In the genomic region with DNA sequence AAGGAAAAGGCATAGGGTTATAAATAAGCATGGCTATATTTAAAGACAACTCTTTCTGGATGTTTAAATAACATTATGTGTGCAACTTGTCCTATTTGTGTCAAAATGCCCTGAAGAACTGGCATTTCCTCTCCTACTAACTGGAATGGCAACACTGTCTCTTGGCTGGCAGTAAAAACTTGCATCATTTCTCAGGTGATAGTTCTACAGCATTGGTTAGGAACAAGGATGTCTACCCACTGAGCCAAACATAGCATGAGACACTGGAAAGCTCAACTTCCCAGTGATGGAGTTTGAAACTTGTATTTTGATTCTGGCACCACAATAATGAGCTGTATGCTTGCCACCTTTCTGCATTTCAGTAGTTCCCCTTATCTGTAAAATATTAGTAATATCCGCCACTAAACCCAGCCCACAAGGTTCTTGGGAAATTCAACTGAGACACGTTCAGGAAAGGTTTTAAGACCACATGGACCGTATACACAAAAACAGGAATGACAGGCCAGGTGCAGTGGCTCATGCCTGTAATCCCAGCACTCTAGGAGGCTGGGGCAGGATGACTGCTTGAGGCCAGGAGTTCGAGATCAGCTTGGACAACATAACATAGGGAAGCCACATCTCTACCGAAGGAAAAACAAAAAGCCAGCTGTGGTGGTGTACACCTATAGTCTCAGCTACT, we compare ENCODE assay signal across 8 cellular contexts. TPM values are rescaled to one million over a fixed set of nuclear protein-coding genes. Genes with fewer than 3 reads are reported as not detected.
DNase-seq lines count a peak whose midpoint lies in the region; ATAC-seq, FAIRE-seq and TF ChIP-seq lines count a peak whose summit lies in the region.

No MANE protein-coding gene starts in this region.

- H3K23me2 ChIP-seq in H1 (ENCODE audit: low read depth, low read length) = 0 out of 2 replicates have a peak, but pooled peaks cover 4% of the 10 kb centered on the region

- H3K79me2 ChIP-seq in PC-9 (ENCODE audit: low read depth) = peaks cover 96% of the 10 kb centered on the region
- peaks cover 29 to 76% of the 10 kb centered on the region in 2 experiments for H3K79me2 ChIP-seq in H1 (ENCODE audit: control insufficient read depth in 1 of 2, insufficient read depth in 2 of 2, low read length in 2 of 2)
- H3K79me2 ChIP-seq in neural progenitor cell (ENCODE audit: low read depth) = peaks cover 78% of the 10 kb centered on the region

- peak overlapping the region; percentile 65 for H3K4me3 ChIP-seq in BJ (ENCODE audit: low read depth, low read length)
- H3K4me3 ChIP-seq in PC-9 = peak overlapping the region; percentile 94
- H3K4me3 ChIP-seq in H1 (ENCODE audit: extremely low read depth in 1 of 4, insufficient read depth in 2 of 4, low read depth in 3 of 4, low read length in 4 of 4) = peak overlapping the region in 1 of 4 experiments; percentile 87; a peak in 2 of 8 replicates
- H3K4me3 ChIP-seq in neural progenitor cell = no peak overlapping the region

- H3K27ac Mint-ChIP-seq in neural progenitor cell = no peak overlapping the region

- no peak overlapping the region for H2BK20ac ChIP-seq in H1 (ENCODE audit: low read length)

- H2AK5ac ChIP-seq in H1 (ENCODE audit: low read depth, low read length) = no peak overlapping the region

- no TSS peak for BruUV-seq in PC-9 (replicated peaks; lab: Mats Ljungman, UMichigan)

- CTCF ChIA-PET in BJ (lab: Yijun Ruan, JAX) = interaction anchor here (0.6 to 2.5 kb wide), 3 partner anchors 34 to 308 kb away, joined by 3 to 7 read pairs (median 3); no protein-coding TSS in a partner anchor
- CTCF ChIA-PET in PC-9 (lab: Charles Lee) = no interaction called here
- CTCF ChIA-PET in H1 (lab: Charles Lee; ENCODE audit: partially characterized antibody) = interaction anchor here (1.0 to 1.2 kb wide), 2 partner anchors 23 to 309 kb away, joined by 3 to 5 read pairs; no protein-coding TSS in a partner anchor

- no peak overlapping the region for H3K14ac ChIP-seq in H1 (ENCODE audit: insufficient read length)

- H2BK120ac ChIP-seq in H1 (replicated peaks; ENCODE audit: low read depth, low read length) = no peak overlapping the region

- peaks cover 90% of the 10 kb centered on the region for H4K20me1 ChIP-seq in PC-9 (ENCODE audit: insufficient read depth)
- peaks cover 46 to 53% of the 10 kb centered on the region in 2 experiments for H4K20me1 ChIP-seq in H1 (replicated peaks in 1 of 2; ENCODE audit: control insufficient read depth in 1 of 2, insufficient read depth in 2 of 2, low read length in 2 of 2)
- peaks cover 86% of the 10 kb centered on the region for H4K20me1 ChIP-seq in neural progenitor cell (ENCODE audit: low read depth)

- H3K4me3 Mint-ChIP-seq in neural progenitor cell = no peak overlapping the region

- H3K4me2 ChIP-seq in PC-9 (peak overlapping the region; percentile 91), H1 (ENCODE audit: insufficient read depth in 1 of 2, low read depth in 2 of 2, low read length in 2 of 2) (peak overlapping the region; percentile 44 to 59), neural progenitor cell (peak overlapping the region; percentile 96)

- H3K4ac ChIP-seq in H1 (replicated peaks; ENCODE audit: insufficient read length, low read depth, low read length) = no peak overlapping the region

- H3K9ac ChIP-seq in H1 (replicated peaks in 1 of 4; ENCODE audit: extremely low read depth in 1 of 4, low read depth in 3 of 4, low read length in 3 of 4) = no peak overlapping the region
- no peak overlapping the region for H3K9ac ChIP-seq in neural progenitor cell

- TF ChIP-seq POLR2A in H1 (IDR thresholded peaks at IDR 0.05; ENCODE audit: control extremely low read depth in 1 of 2, low read depth in 2 of 2, low read length in 2 of 2) = peak; percentile 47; a peak in 2 of 3 replicates

- no peak overlapping the region for H2BK12ac ChIP-seq in H1 (ENCODE audit: low read depth, low read length)

- no peak overlapping the region for H3K56ac ChIP-seq in H1 (replicated peaks; ENCODE audit: insufficient read length, low read depth, low read length)

- H3F3A ChIP-seq in PC-9 (ENCODE audit: insufficient read depth, low read depth) (peaks cover 97% of the 10 kb centered on the region), neural progenitor cell (ENCODE audit: low read depth) (peaks cover 85% of the 10 kb centered on the region)

- H2BK15ac ChIP-seq in H1 (ENCODE audit: low read length) = no peak overlapping the region

- no peak overlapping the region for H4K91ac ChIP-seq in H1 (replicated peaks; ENCODE audit: insufficient read length, low read length)

- H3K4me1 ChIP-seq in PC-9 (replicated peaks; ENCODE audit: insufficient read depth) = peaks cover 73% of the 10 kb centered on the region
- peaks cover 0 to 7% (median 1%) of the 10 kb centered on the region in 4 experiments; a peak in 2 of 7 replicates for H3K4me1 ChIP-seq in H1 (replicated peaks in 1 of 4; ENCODE audit: control insufficient read depth in 3 of 4, insufficient read depth in 4 of 4, low read length in 3 of 4)
- peaks cover 29% of the 10 kb centered on the region for H3K4me1 ChIP-seq in neural progenitor cell

- H3K9me2 ChIP-seq in PC-9 (ENCODE audit: insufficient read depth) = no peaks in the 10 kb centered on the region

- H3K36me3 ChIP-seq in BJ (ENCODE audit: control insufficient read depth, insufficient read depth, low read length) = peaks cover 24% of the 10 kb centered on the region
- peaks cover 90% of the 10 kb centered on the region for H3K36me3 ChIP-seq in PC-9 (ENCODE audit: low read depth)
- peaks cover 58 to 92% (median 86%) of the 10 kb centered on the region in 4 experiments for H3K36me3 ChIP-seq in H1 (ENCODE audit: control insufficient read depth in 2 of 4, insufficient read depth in 4 of 4, low read length in 3 of 4)
- peaks cover 72% of the 10 kb centered on the region for H3K36me3 ChIP-seq in neural progenitor cell

- peaks cover 4% of the 10 kb centered on the region for H3K27me3 Mint-ChIP-seq in neural progenitor cell (ENCODE audit: insufficient read depth, low read depth)

- FAIRE-seq in H1 (lab: Jason Lieb, UNC) = no peak

- no peak overlapping the region for H3K23ac ChIP-seq in H1 (ENCODE audit: insufficient read length)

- H3K27ac ChIP-seq in PC-9 = peak overlapping the region; percentile 97
- H3K27ac ChIP-seq in H1 (ENCODE audit: low read depth, low read length) = no peak overlapping the region
- no peak overlapping the region for H3K27ac ChIP-seq in neural progenitor cell

- no peak overlapping the region for H4K5ac ChIP-seq in H1 (ENCODE audit: insufficient read length, low read depth, low read length)

- H2BK5ac ChIP-seq in H1 (ENCODE audit: low read depth, low read length) = no peak overlapping the region

- H2AFZ ChIP-seq in PC-9 (no peak overlapping the region), H1 (ENCODE audit: low read length) (no peak overlapping the region), neural progenitor cell (replicated peaks) (no peak overlapping the region)

- TF ChIP-seq CTCF in BJ (IDR thresholded peaks at IDR 0.05; ENCODE audit: insufficient read depth, low read depth, low read length) (no peak), PC-9 (conservative IDR thresholded peaks at IDR 0.05) (no peak), H1 (IDR thresholded peaks at IDR 0.05; ENCODE audit: control extremely low read depth in 1 of 3, insufficient read depth in 1 of 3, low read depth in 1 of 3, low read length in 3 of 3) (no peak), neural progenitor cell (IDR thresholded peaks at IDR 0.05) (no peak)

- TF ChIP-seq EP300 in H1 (IDR thresholded peaks at IDR 0.05; ENCODE audit: borderline replicate concordance in 1 of 2, low read depth in 2 of 2, low read length in 2 of 2) = no peak

- H3K27me3 ChIP-seq in BJ (ENCODE audit: control insufficient read depth, insufficient read depth, low read length) (no peaks in the 10 kb centered on the region), PC-9 (ENCODE audit: insufficient read depth, low read depth) (no peaks in the 10 kb centered on the region), H1 (replicated peaks in 1 of 4; ENCODE audit: control insufficient read depth in 3 of 4, extremely low read depth in 1 of 4, insufficient read depth in 3 of 4, low read length in 3 of 4) (no peaks in the 10 kb centered on the region), neural progenitor cell (no peaks in the 10 kb centered on the region)

- DNase-seq in BJ (ENCODE audit: low read depth) = no peak
- no peak for DNase-seq in PC-9
- no peak for DNase-seq in H1 (ENCODE audit: low read depth in 1 of 2, low spot score in 2 of 2)
- no peak for DNase-seq in neural progenitor cell (ENCODE audit: low spot score)
- no peak for DNase-seq in NCI-H2227 treated with DMSO at 0.1 percent for 48 hours (lab: John Stamatoyannopoulos, UW)
- no peak for DNase-seq in stimulated activated CD4-positive, alpha-beta T cell treated with anti-CD3 and anti-CD28 coated beads, Interleukin-4, amount 100 ng/mL, for 1 hour
- no peak for DNase-seq in C1 segment of cervical spinal cord (lab: John Stamatoyannopoulos, UW)

- H3K9me3 ChIP-seq in PC-9 (ENCODE audit: insufficient read depth, low read depth) (no peaks in the 10 kb centered on the region), H1 (ENCODE audit: insufficient read depth in 2 of 2, low read depth in 1 of 2, low read length in 1 of 2) (no peaks in the 10 kb centered on the region), neural progenitor cell (ENCODE audit: low read depth) (no peaks in the 10 kb centered on the region)

- no peak overlapping the region for H4K8ac ChIP-seq in H1 (ENCODE audit: extremely low read depth, insufficient read depth, low read length)

- no peak for TF ChIP-seq RAD21 in H1 (IDR thresholded peaks at IDR 0.05 in 1 of 2, conservative IDR thresholded peaks at IDR 0.05 in 1 of 2; ENCODE audit: low read depth in 2 of 2, low read length in 2 of 2)

- peaks cover 45% of the 10 kb centered on the region for H3K36me3 Mint-ChIP-seq in neural progenitor cell

- no peak for ATAC-seq in HG02571 (IDR thresholded peaks at IDR 0.05; ENCODE audit: unreplicated experiment)

- WGBS in H1 (ENCODE audit: extremely low coverage in 1 of 2, insufficient coverage in 1 of 2, insufficient read length in 1 of 2, insufficient replicate concordance in 2 of 2, low coverage in 1 of 2, low lambda C conversion rate in 2 of 2, missing lambda C conversion rate in 1 of 2), 2 experiments = 85% methylated on average over 5 of the region's 5 CpGs; no CpG with 5 or more reads in 1 of the 2 experiments

- intact Hi-C loops in PC-9 (cut with micrococcal nuclease; ENCODE audit: unreplicated experiment) = no loop called here

- no peak overlapping the region for H3K18ac ChIP-seq in H1 (ENCODE audit: extremely low read depth, low read length)

- peaks cover 30% of the 10 kb centered on the region for H3K4me1 Mint-ChIP-seq in neural progenitor cell

- H3K79me1 ChIP-seq in H1 (ENCODE audit: low read depth, low read length) = 0 out of 2 replicates have a peak, but pooled peaks cover 2% of the 10 kb centered on the region

- POLR2A ChIA-PET in BJ (lab: Charles Lee) (interaction anchor here (0.5 to 1.3 kb wide), 2 partner anchors 10 to 103 kb away, joined by 3 read pairs; no protein-coding TSS in a partner anchor), PC-9 (lab: Charles Lee; ENCODE audit: unreplicated experiment) (interaction anchor here (0.5 to 0.7 kb wide), 3 partner anchors 27 to 377 kb away, joined by 3 to 5 read pairs (median 4); partner anchors contain the start of gene SCAF11), H1 (lab: Charles Lee; ENCODE audit: partially characterized antibody) (interaction anchor here (0.5 to 12.8 kb wide), 26 partner anchors 11 to 307 kb away, joined by 3 to 263 read pairs (median 4); partner anchors contain the start of gene SLC38A1)

- no peaks in the 10 kb centered on the region for H3K9me3 Mint-ChIP-seq in neural progenitor cell

RNA-seq across cellular contexts. Expression of gene SLC38A2, which starts 5.1 kb away (rescaled TPM):
- polyA plus RNA-seq in BJ (2011; rRNA removed) (472 and 596 TPM in 2 replicates), H1 (2011; rRNA removed) (163 and 245 TPM in 2 replicates)
- 293 and 317 TPM in 2 replicates for polyA minus RNA-seq in BJ (2011; rRNA and poly(A)+ RNA removed)
- total RNA-seq in PC-9 (2021) (193 and 322 TPM in 2 replicates), neural progenitor cell (ENCODE audit: low replicate concordance) (259 and 348 TPM in 2 replicates)
- 620 and 684 TPM in 2 replicates for total RNA-seq in H1 (2021; fragmentation: NEBNext Ultra II Directional; extraction: Animal tissue kit (Norgen Biotek cat#: 25700))
- 172 TPM for polyA plus RNA-seq in H1 (2011; cell fraction: cytosol; rRNA removed)
- polyA plus RNA-seq in H1 (2011; cell fraction: nucleus; rRNA removed) = 187 TPM
- 133 to 299 TPM (median 236 TPM) in 4 replicates for polyA plus RNA-seq in H1 (2012, experiment 1 of 2)
- 17.4 TPM for polyA plus RNA-seq in H1 (2012, experiment 2 of 2)
- polyA plus RNA-seq in H1 (2013, experiment 1 of 2) = 830 TPM
- polyA plus RNA-seq in H1 (2013, experiment 2 of 2) = 877 TPM
- polyA minus RNA-seq in H1 (2011; rRNA and poly(A)+ RNA removed) = 313 and 345 TPM in 2 replicates
- 195 TPM for polyA minus RNA-seq in H1 (2011; cell fraction: cytosol; rRNA and poly(A)+ RNA removed)
- 474 TPM for polyA minus RNA-seq in H1 (2011; cell fraction: nucleus; rRNA and poly(A)+ RNA removed)
